Comparison of ENCODE assay signal across 26 cellular contexts in genomic region chr2:166088634-166089033, GRCh38. TPM values are rescaled to one million over a fixed set of nuclear protein-coding genes. Genes with fewer than 3 reads are reported as not detected.
DNase-seq lines count a peak whose midpoint lies in the region; TF ChIP-seq lines count a peak whose summit lies in the region.
"Had no signal": no experiment of that assay in that cellular context is flagged by ENCODE, and none has a peak within 500 bp of the region (broad histone marks: within the 10 kb centered on the region; RNA-seq: fewer than 3 reads in every experiment).

No MANE protein-coding gene starts in this region.

- no peak overlapping the region for H3K4me3 ChIP-seq in ACC112 (ENCODE audit: low read depth, low read length)
- H3K4me3 ChIP-seq in NB4 (ENCODE audit: low read depth, low read length), result no peak overlapping the region
- H3K4me3 ChIP-seq: GM12878, Peyer's patch had no signal

- DNase-seq in NB4 (ENCODE audit: low read depth) (peak; percentile 12), dermis microvascular lymphatic vessel endothelial cell (ENCODE audit: low read depth in 2 of 2) (peak; percentile 97 to 98), iris pigment epithelial cell (ENCODE audit: low read depth) (peak; percentile 99), NCI-H128 (lab: John Stamatoyannopoulos, UW; ENCODE audit: unreplicated experiment) (no peak), ecto neural progenitor cell (ENCODE audit: low spot score) (no peak), inferior parietal cortex (ENCODE audit: extremely low spot score) (no peak), occipital lobe (lab: John Stamatoyannopoulos, UW) (no peak)
- DNase-seq: ACHN; activated CD4-positive, alpha-beta T cell treated with anti-CD3 and anti-CD28 coated beads, Interleukin-2, amount 50 U/mL, for 48 hours; activated CD8-positive, alpha-beta memory T cell treated with anti-CD3 and anti-CD28 coated beads, Interleukin-2, amount 50 U/mL, for 4 hours; activated effector memory CD4-positive, alpha-beta T cell treated with Interleukin-2 at 50 U/mL for 16 hours; activated naive CD8-positive, alpha-beta T cell treated with anti-CD3 and anti-CD28 coated beads, Interleukin-2, amount 10 ng/mL, durations not matched to agents 7 days and 5 days; Caco-2; DMS79 treated with DMSO at 0.1 percent for 48 hours; H7; left colon; naive B cell; NCI-H1436 treated with DMSO at 0.1 percent for 48 hours; NCI-H510A treated with DMSO at 0.1 percent for 48 hours; NK-92 treated with Interleukin-12 subunit alpha and Interleukin-12 subunit beta, amount 100 ng/mL, for 24 hours; nucleus accumbens; Peyer's patch; stimulated activated CD4-positive, alpha-beta T cell treated with anti-CD3 and anti-CD28 coated beads, Interleukin-4, amount 100 ng/mL, for 1 hour; T-cell had no signal

- no peaks in the 10 kb centered on the region for H3K27me3 ChIP-seq in ACC112 (ENCODE audit: insufficient read depth, low read length)
- H3K27me3 ChIP-seq: Peyer's patch had no signal

- H3K27ac ChIP-seq in ACC112 (ENCODE audit: low read depth, low read length), result peak overlapping the region; percentile 93
- H3K27ac ChIP-seq: Peyer's patch had no signal

- no peaks in the 10 kb centered on the region for H3K36me3 ChIP-seq in ACC112 (ENCODE audit: insufficient read depth, low read length)
- H3K36me3 ChIP-seq: Peyer's patch had no signal

- H3K79me2 ChIP-seq in ACC112 (ENCODE audit: control insufficient read depth, insufficient read depth, low read length, unreplicated experiment), result no peaks in the 10 kb centered on the region

- no peak overlapping the region for H2AFZ ChIP-seq in ACC112 (ENCODE audit: low read length, unreplicated experiment)

- no peak for TF ChIP-seq CTCF in NB4 (IDR thresholded peaks at IDR 0.05; ENCODE audit: low read depth, low read length)

- H3K4me1 ChIP-seq in ACC112 (ENCODE audit: control insufficient read depth, insufficient read depth, low read length, unreplicated experiment), result peaks cover 49% of the 10 kb centered on the region
- H3K4me1 ChIP-seq: Caco-2, Peyer's patch had no signal

- no peak for TF ChIP-seq POLR2A in NB4 (IDR thresholded peaks at IDR 0.05; ENCODE audit: extremely low read depth, insufficient read length)

RNA-seq across cellular contexts. Expression of gene SCN1A, which starts 39.2 kb away (rescaled TPM):
- total RNA-seq in dermis microvascular lymphatic vessel endothelial cell (under 0.01 TPM in 2 replicates), occipital lobe (33.8 TPM)
- total RNA-seq: activated naive CD8-positive, alpha-beta T cell treated with anti-CD3 and anti-CD28 coated beads, Interleukin-2, amount 10 ng/mL, durations not matched to agents 7 days and 5 days; Caco-2; GM12878; left colon; Peyer's patch; T-cell had no signal

Comparison
In these comparisons a context has a peak if more than half of its experiments do, and no peak if none do; other contexts are left out.
1. DNase-seq: peak in NB4 (single experiment), dermis microvascular lymphatic vessel endothelial cell (2 of 2) and iris pigment epithelial cell (single experiment); none in NCI-H128 (single experiment), ecto neural progenitor cell (single experiment), inferior parietal cortex (single experiment) and occipital lobe (single experiment).
2. RNA of gene SCN1A, which starts 39.2 kb away (total RNA-seq): 33.8 TPM in occipital lobe (single experiment); under 0.01 TPM in dermis microvascular lymphatic vessel endothelial cell; every median in the first group is over 10 times any median in the second.